In the genomic region with DNA sequence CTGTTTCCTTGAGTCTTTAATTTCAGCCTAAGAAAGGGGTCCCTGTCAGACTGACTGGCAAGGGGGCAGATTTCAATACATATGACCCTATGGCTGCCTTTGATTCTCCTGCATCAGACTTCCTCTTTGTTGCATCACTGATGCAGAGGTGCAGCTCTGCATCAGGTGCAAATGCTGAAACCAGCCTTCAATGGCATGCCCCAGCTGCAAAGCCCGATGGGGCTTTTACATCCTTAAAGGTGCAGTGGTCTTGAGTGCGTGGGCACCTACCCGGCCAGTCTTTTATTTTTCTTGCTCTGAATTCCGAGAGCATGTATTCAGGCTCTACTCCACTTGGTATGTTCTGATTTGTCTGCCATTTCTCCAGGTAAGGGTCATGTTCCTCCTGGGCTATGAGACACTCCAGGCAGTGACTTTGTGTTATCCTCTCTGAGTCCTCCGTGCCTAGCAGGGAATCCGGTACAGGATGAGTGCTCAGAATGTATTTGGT, we compare ENCODE assay signal across 31 cellular contexts.
"Had no signal": no experiment of that assay in that cellular context is flagged by ENCODE, and none has a peak within 500 bp of the region (broad histone marks: within the 10 kb centered on the region; RNA-seq: fewer than 3 reads in every experiment).

No MANE protein-coding gene starts in this region.

- H3K27ac Mint-ChIP-seq: immature natural killer cell; mesothelial cell of epicardium; naive B cell; natural killer cell; stimulated activated naive B cell treated with anti-CD40 and anti-IgM and Interleukin-4, amounts not matched to agents 10 μg/mL and 1 μg/mL and 100 μg/mL, for 72 hours had no signal

- H3K27ac ChIP-seq: left lung, lower lobe of right lung, pancreas, prostate gland, skin epidermis, stomach, testis, thyroid gland, transverse colon, upper lobe of left lung, vagina had no signal

- ATAC-seq: left colon; left lung; lower lobe of right lung; natural killer cell; pancreas; right cardiac atrium; sciatic nerve; stimulated activated naive B cell treated with anti-CD40 and anti-IgM and Interleukin-4, amounts not matched to agents 10 μg/mL and 1 μg/mL and 100 μg/mL, for 72 hours; stimulated activated naive CD8-positive, alpha-beta T cell treated with anti-CD3 and anti-CD28 coated beads, Interleukin-15, Interleukin-2, amounts not matched to agents 100 U/mL and 50 U/mL, for 24 hours had no signal

- H3K9me3 ChIP-seq: left lung, lower lobe of right lung, pancreas, prostate gland, stomach, testis, thyroid gland, transverse colon, upper lobe of left lung, vagina had no signal

- DNase-seq: hypothalamus; immature natural killer cell; kidney; left colon; left lung; lower lobe of right lung; mammary epithelial cell; mesenchymal stem cell; naive B cell; natural killer cell; nucleus accumbens; pancreas; posterior cingulate gyrus; retina; right cardiac atrium; stimulated activated CD4-positive, alpha-beta T cell treated with anti-CD3 and anti-CD28 coated beads, Interleukin-12 subunit alpha, Interleukin-12 subunit beta, amount 100 ng/mL, for 4 hours; stimulated activated CD4-positive, alpha-beta T cell treated with anti-CD3 and anti-CD28 coated beads, Interleukin-15, amount 100 ng/mL, for 24 hours; stimulated activated CD4-positive, alpha-beta T cell treated with anti-CD3 and anti-CD28 coated beads, Interleukin-2, amount 100 ng/mL, for 24 hours; stimulated activated CD4-positive, alpha-beta T cell treated with anti-CD3 and anti-CD28 coated beads, Interleukin-4, amount 100 ng/mL, for 1 hour; stimulated activated naive B cell treated with anti-CD40 and anti-IgM and Interleukin-4, amounts not matched to agents 10 μg/mL and 1 μg/mL and 100 μg/mL, for 72 hours; stimulated activated naive CD8-positive, alpha-beta T cell treated with anti-CD3 and anti-CD28 coated beads, Interleukin-15, Interleukin-2, amounts not matched to agents 100 U/mL and 50 U/mL, for 24 hours; stomach; testis; thyroid gland; transverse colon; upper lobe of left lung had no signal

- H3K36me3 Mint-ChIP-seq: immature natural killer cell; mesothelial cell of epicardium; naive B cell; natural killer cell; stimulated activated naive B cell treated with anti-CD40 and anti-IgM and Interleukin-4, amounts not matched to agents 10 μg/mL and 1 μg/mL and 100 μg/mL, for 72 hours had no signal

- H3K27me3 Mint-ChIP-seq: naive B cell; stimulated activated naive B cell treated with anti-CD40 and anti-IgM and Interleukin-4, amounts not matched to agents 10 μg/mL and 1 μg/mL and 100 μg/mL, for 72 hours had no signal

- H3K36me3 ChIP-seq: left lung, lower lobe of right lung, pancreas, prostate gland, stomach, thyroid gland, transverse colon, upper lobe of left lung, vagina had no signal

- H3K4me1 Mint-ChIP-seq: immature natural killer cell; naive B cell; natural killer cell; stimulated activated naive B cell treated with anti-CD40 and anti-IgM and Interleukin-4, amounts not matched to agents 10 μg/mL and 1 μg/mL and 100 μg/mL, for 72 hours had no signal

- H3K27me3 ChIP-seq: left lung, pancreas, stomach, testis, thyroid gland, transverse colon, upper lobe of left lung, vagina had no signal

- H3K9me3 Mint-ChIP-seq: mesothelial cell of epicardium; natural killer cell; stimulated activated naive B cell treated with anti-CD40 and anti-IgM and Interleukin-4, amounts not matched to agents 10 μg/mL and 1 μg/mL and 100 μg/mL, for 72 hours had no signal

- H3K4me1 ChIP-seq: left lung, lower lobe of right lung, pancreas, prostate gland, testis, upper lobe of left lung had no signal

- H3K4me3 Mint-ChIP-seq: immature natural killer cell; mesothelial cell of epicardium; naive B cell; natural killer cell; stimulated activated naive B cell treated with anti-CD40 and anti-IgM and Interleukin-4, amounts not matched to agents 10 μg/mL and 1 μg/mL and 100 μg/mL, for 72 hours had no signal

- H3K4me3 ChIP-seq: left lung, lower lobe of right lung, pancreas, prostate gland, skin epidermis, stomach, testis, thyroid gland, transverse colon, upper lobe of left lung, vagina had no signal
